Comparison of ENCODE assay signal across 1 cellular context in genomic region chrX:153032397-153033118, GRCh38.
A peak's percentile ranks its signal among the peaks of the same experiment; 100 is the strongest.
TF ChIP-seq lines count a peak whose summit lies in the region.

No MANE protein-coding gene starts in this region.

TF ChIP-seq in HepG2, 621 proteins besides CTCF, POLR2A, EP300 and RAD21 (continued from another document):
- TF ChIP-seq NFAT5 (CRISPR knock-in tag; IDR thresholded peaks at IDR 0.05) (no peak), CREB1 (IDR thresholded peaks at IDR 0.05) (no peak), CREB1 (CRISPR knock-in tag; IDR thresholded peaks at IDR 0.05) (no peak), NFYB (CRISPR knock-in tag; IDR thresholded peaks at IDR 0.05) (no peak), MNT (IDR thresholded peaks at IDR 0.05) (no peak), USF2 (IDR thresholded peaks at IDR 0.05; ENCODE audit: low read depth, low read length) (no peak), USF2 (CRISPR knock-in tag; IDR thresholded peaks at IDR 0.05; ENCODE audit: borderline replicate concordance) (no peak), POGK (CRISPR knock-in tag; conservative IDR thresholded peaks at IDR 0.05) (no peak), JUND (CRISPR knock-in tag; IDR thresholded peaks at IDR 0.05) (no peak), SOX6 (IDR thresholded peaks at IDR 0.05) (no peak), SOX6 (CRISPR knock-in tag; IDR thresholded peaks at IDR 0.05) (no peak), GPN1 (CRISPR knock-in tag; IDR thresholded peaks at IDR 0.05; ENCODE audit: borderline replicate concordance) (no peak), GATAD2A (CRISPR knock-in tag; IDR thresholded peaks at IDR 0.05) (0 out of 2 replicates have a peak, but pooled peaks have one; percentile 18), CREM (IDR thresholded peaks at IDR 0.05) (no peak), CREM (CRISPR knock-in tag; IDR thresholded peaks at IDR 0.05) (no peak), ZNF574 (CRISPR knock-in tag; IDR thresholded peaks at IDR 0.05) (no peak), ASH2L (IDR thresholded peaks at IDR 0.05; ENCODE audit: insufficient read length, low read depth, low read length) (no peak), ZNF350 (CRISPR knock-in tag; IDR thresholded peaks at IDR 0.05; ENCODE audit: borderline replicate concordance, low read depth) (peak; percentile 61; the same call in 1 of the 2 replicates), ZNF788 (CRISPR knock-in tag; IDR thresholded peaks at IDR 0.05; ENCODE audit: borderline replicate concordance) (no peak), GABPA (IDR thresholded peaks at IDR 0.05; ENCODE audit: low read depth, low read length) (no peak), GABPA (CRISPR knock-in tag; IDR thresholded peaks at IDR 0.05; ENCODE audit: low read depth) (no peak), GATAD1 (CRISPR knock-in tag; IDR thresholded peaks at IDR 0.05) (peak; percentile 38; the same call in 1 of the 2 replicates), FOXP4 (CRISPR knock-in tag; IDR thresholded peaks at IDR 0.05) (no peak), RARA (CRISPR knock-in tag; IDR thresholded peaks at IDR 0.05) (no peak), ELF4 (CRISPR knock-in tag; IDR thresholded peaks at IDR 0.05; ENCODE audit: borderline replicate concordance) (no peak), ZNF883 (CRISPR knock-in tag; IDR thresholded peaks at IDR 0.05; ENCODE audit: not compliant biosample characterization) (no peak), ZNF143 (CRISPR knock-in tag; IDR thresholded peaks at IDR 0.05) (peak; percentile 81)
